ENCODE assay signal across 11 cellular contexts in genomic region chr15:96344120-96344705, GRCh38. TPM values are rescaled to one million over a fixed set of nuclear protein-coding genes. Genes with fewer than 3 reads are reported as not detected.
DNase-seq lines count a peak whose midpoint lies in the region; ATAC-seq and TF ChIP-seq lines count a peak whose summit lies in the region.
"Had no signal": no experiment of that assay in that cellular context is flagged by ENCODE, and none has a peak within 500 bp of the region (broad histone marks: within the 10 kb centered on the region; RNA-seq: fewer than 3 reads in every experiment).

No MANE protein-coding gene starts in this region.

- H2BK5ac ChIP-seq in neuronal stem cell (ENCODE audit: low read length), result no peak overlapping the region

- H3K4me3 ChIP-seq in esophagus muscularis mucosa (peak overlapping the region; percentile 77 to 84 (median 80)), neuronal stem cell (ENCODE audit: low read length in 2 of 2) (no peak overlapping the region), upper lobe of right lung (peak overlapping the region; percentile 56)

- H3K27ac ChIP-seq in esophagus muscularis mucosa (replicated peaks in 1 of 4) (peak overlapping the region; percentile 94 to 97 (median 94)), neuronal stem cell (replicated peaks; ENCODE audit: low read length) (no peak overlapping the region), upper lobe of right lung (peak overlapping the region; percentile 83)

- TF ChIP-seq CTCF in esophagus muscularis mucosa (IDR thresholded peaks at IDR 0.05) (no peak), upper lobe of right lung (IDR thresholded peaks at IDR 0.05) (no peak)

- H3K4ac ChIP-seq in neuronal stem cell (ENCODE audit: low read length), result no peak overlapping the region

- no peak for TF ChIP-seq EP300 in esophagus muscularis mucosa (IDR thresholded peaks at IDR 0.05)

- DNase-seq in cardiac septum (ENCODE audit: low spot score) (peak; percentile 63), left ventricle myocardium superior (no peak), esophagus muscularis mucosa (ENCODE audit: extremely low spot score) (no peak), neuronal stem cell (ENCODE audit: low spot score) (no peak), upper lobe of right lung (no peak), NAMALWA (ENCODE audit: low spot score) (no peak)
- DNase-seq: activated CD4-positive, alpha-beta T cell treated with anti-CD3 and anti-CD28 coated beads for 36 hours; GF-D8; NCI-H2107 had no signal

- no peak overlapping the region for H2AFZ ChIP-seq in neuronal stem cell (ENCODE audit: low read length)

- H3K14ac ChIP-seq in neuronal stem cell (ENCODE audit: low read length), result no peak overlapping the region

- H3K27me3 ChIP-seq in esophagus muscularis mucosa, result no peaks in the 10 kb centered on the region
- H3K27me3 ChIP-seq in neuronal stem cell (ENCODE audit: control insufficient read depth in 3 of 3, insufficient read depth in 3 of 3, low read depth in 1 of 3, low read length in 3 of 3), result no peaks in the 10 kb centered on the region
- peaks cover 20% of the 10 kb centered on the region for H3K27me3 ChIP-seq in upper lobe of right lung

- no peak overlapping the region for H2BK120ac ChIP-seq in neuronal stem cell (ENCODE audit: low read depth, low read length)

- H4K8ac ChIP-seq in neuronal stem cell (ENCODE audit: low read depth, low read length), result no peak overlapping the region

- H2BK12ac ChIP-seq in neuronal stem cell (ENCODE audit: low read length), result no peak overlapping the region

- peak overlapping the region; percentile 23 for H3K4me2 ChIP-seq in neuronal stem cell (ENCODE audit: insufficient read depth, low read length, poor library complexity, severe bottlenecking)

- 52% methylated on average over 29 of the region's 29 CpGs for WGBS in esophagus muscularis mucosa
- WGBS in neuronal stem cell (ENCODE audit: extremely low coverage in 2 of 2, insufficient read length in 2 of 2, insufficient replicate concordance in 1 of 2), 2 donors, result no CpG with 5 or more reads among the region's 29 CpGs

- ATAC-seq in left ventricle myocardium superior, result no peak
- ATAC-seq in upper lobe of right lung, result no peak
- no peak for ATAC-seq in GM21360 (IDR thresholded peaks at IDR 0.05; ENCODE audit: unreplicated experiment)
- ATAC-seq in HG03175 (IDR thresholded peaks at IDR 0.05; ENCODE audit: unreplicated experiment), result no peak
- ATAC-seq: activated CD4-positive, alpha-beta T cell treated with anti-CD3 and anti-CD28 coated beads for 36 hours had no signal

- intact Hi-C loops in cardiac septum (cut with DNase I), result loop anchor here (2.0 kb wide), 1 partner anchor 1085 kb away; no protein-coding TSS in a partner anchor
- intact Hi-C loops in left ventricle myocardium superior (cut with micrococcal nuclease), result no loop called here
- intact Hi-C loops in esophagus muscularis mucosa (cut with DNase I), result no loop called here
- intact Hi-C loops in upper lobe of right lung (cut with DNase I), result loop anchor here (10.0 kb wide), 1 partner anchor 1089 kb away; no protein-coding TSS in a partner anchor

- H3K4me1 ChIP-seq in esophagus muscularis mucosa, result peaks cover 9 to 79% (median 75%) of the 10 kb centered on the region in 4 donors
- H3K4me1 ChIP-seq in neuronal stem cell (ENCODE audit: control insufficient read depth in 2 of 2, insufficient read depth in 1 of 2, low read depth in 1 of 2, low read length in 2 of 2), result peaks cover 45 to 50% of the 10 kb centered on the region in 2 donors
- peaks cover 6% of the 10 kb centered on the region for H3K4me1 ChIP-seq in upper lobe of right lung

- H3K9me3 ChIP-seq in esophagus muscularis mucosa, result no peaks in the 10 kb centered on the region
- no peaks in the 10 kb centered on the region for H3K9me3 ChIP-seq in neuronal stem cell (replicated peaks in 1 of 2; ENCODE audit: control insufficient read depth in 2 of 2, insufficient read depth in 1 of 2, low read depth in 1 of 2, low read length in 2 of 2)
- no peaks in the 10 kb centered on the region for H3K9me3 ChIP-seq in upper lobe of right lung

- no peak for TF ChIP-seq POLR2A in esophagus muscularis mucosa (IDR thresholded peaks at IDR 0.05; ENCODE audit: low read depth)

- peak overlapping the region; percentile 94 for H3K18ac ChIP-seq in neuronal stem cell (ENCODE audit: low read length)

- no peak overlapping the region for H3K9ac ChIP-seq in neuronal stem cell (ENCODE audit: low read depth, low read length, poor library complexity)

- H3K36me3 ChIP-seq in esophagus muscularis mucosa (no peaks in the 10 kb centered on the region), neuronal stem cell (replicated peaks in 1 of 2; ENCODE audit: control insufficient read depth in 2 of 2, insufficient read depth in 2 of 2, low read length in 2 of 2) (peaks cover 4 to 52% of the 10 kb centered on the region in 2 donors), upper lobe of right lung (no peaks in the 10 kb centered on the region)

- H3K23ac ChIP-seq in neuronal stem cell (ENCODE audit: low read depth, low read length, poor library complexity), result peak overlapping the region; percentile 68

- H4K91ac ChIP-seq in neuronal stem cell (ENCODE audit: low read depth, low read length, poor library complexity), result no peak overlapping the region

- H2BK15ac ChIP-seq in neuronal stem cell (ENCODE audit: low read length), result peak overlapping the region; percentile 5

- H2AK5ac ChIP-seq in neuronal stem cell (ENCODE audit: low read depth, low read length), result peak overlapping the region; percentile 97

- H3K79me1 ChIP-seq in neuronal stem cell (ENCODE audit: low read depth, low read length), result peaks cover 11% of the 10 kb centered on the region

RNA-seq across cellular contexts. Expression of gene NR2F2, which starts 13.7 kb away (rescaled TPM):
- 21.0 TPM for total RNA-seq in cardiac septum
- total RNA-seq in left ventricle myocardium superior, result 18.0 TPM
- total RNA-seq in esophagus muscularis mucosa, result 100 to 1,000 TPM in 2 of 4 donors, 10 to 100 TPM in 2; 42.7 to 131 (median 83.6) TPM
- 43.2 TPM for polyA plus RNA-seq in neuronal stem cell (2013, experiment 1 of 2)
- 45.4 TPM for polyA plus RNA-seq in neuronal stem cell (2013, experiment 2 of 2)
- 88.1 TPM for total RNA-seq in upper lobe of right lung
- total RNA-seq: activated CD4-positive, alpha-beta T cell treated with anti-CD3 and anti-CD28 coated beads for 36 hours had no signal

Comparison
In these comparisons a context has a peak if more than half of its experiments do, and no peak if none do; other contexts are left out.
1. intact Hi-C loops: an anchor here in cardiac septum (2.0 kb wide) and upper lobe of right lung (10.0 kb wide); none called in left ventricle myocardium superior and esophagus muscularis mucosa.
2. H3K4me3 ChIP-seq: peak in esophagus muscularis mucosa (4 of 4) and upper lobe of right lung (single experiment); none in neuronal stem cell (0 of 2).